Comparison of ENCODE assay signal across 23 cellular contexts in genomic region chr20:51196991-51197651, GRCh38.
DNase-seq lines count a peak whose midpoint lies in the region; ATAC-seq and TF ChIP-seq lines count a peak whose summit lies in the region.
"Had no signal": no experiment of that assay in that cellular context is flagged by ENCODE, and none has a peak within 500 bp of the region (broad histone marks: within the 10 kb centered on the region; RNA-seq: fewer than 3 reads in every experiment).

No MANE protein-coding gene starts in this region.

- POLR2A ChIA-PET in IMR-90 (lab: Charles Lee; ENCODE audit: unreplicated experiment) (no interaction called here), RWPE1 (lab: Yijun Ruan, JAX; ENCODE audit: low non-redundant PET) (no interaction called here)

- H2AFZ ChIP-seq in IMR-90 (replicated peaks; ENCODE audit: low read length, poor library complexity): peak overlapping the region; percentile 34
- H2AFZ ChIP-seq: PC-9 had no signal

- H3K9me1 ChIP-seq in IMR-90 (ENCODE audit: insufficient read depth, low read length): peaks cover 22% of the 10 kb centered on the region

- peak; percentile 73 for ATAC-seq in IMR-90 (ENCODE audit: low read depth)

- no TSS peak for BruUV-seq in IMR-90 (replicated peaks; lab: Mats Ljungman, UMichigan)

- intact Hi-C loops in IMR-90 (cut with micrococcal nuclease): no loop called here

- peak overlapping the region; percentile 79 for H3K4ac ChIP-seq in IMR-90 (ENCODE audit: low read depth, low read length)

- peaks cover 3% of the 10 kb centered on the region; the same call in 1 of the 2 replicates for H3K9me3 ChIP-seq in IMR-90 (ENCODE audit: control insufficient read depth, insufficient read depth, low read length)
- no peaks in the 10 kb centered on the region for H3K9me3 ChIP-seq in SJCRH30 (replicated peaks)

- H3K4me2 ChIP-seq in IMR-90 (ENCODE audit: low read depth, low read length): no peak overlapping the region; the same call in 1 of the 2 replicates
- H3K4me2 ChIP-seq: PC-9 had no signal

- TF ChIP-seq CTCF in IMR-90 (conservative IDR thresholded peaks at IDR 0.05; ENCODE audit: low read depth, low read length) (no peak), astrocyte of the spinal cord (IDR thresholded peaks at IDR 0.05; ENCODE audit: low read depth, low read length) (no peak), RWPE1 (conservative IDR thresholded peaks at IDR 0.05; ENCODE audit: low read depth) (no peak)

- WGBS in IMR-90 (ENCODE audit: extremely low coverage in 2 of 2, insufficient read length in 1 of 2), 2 experiments: 73% methylated on average over 6 of the region's 11 CpGs; no CpG with 5 or more reads in 1 of the 2 experiments

- H3K18ac ChIP-seq in IMR-90 (ENCODE audit: low read depth, low read length): peak overlapping the region; percentile 13; the same call in 1 of the 2 replicates

- no peak for TF ChIP-seq RAD21 in IMR-90 (IDR thresholded peaks at IDR 0.05; ENCODE audit: low read length)

- peak overlapping the region; percentile 87 for H2BK120ac ChIP-seq in IMR-90 (ENCODE audit: low read depth, low read length)

- H3K4me3 ChIP-seq in IMR-90 (ENCODE audit: insufficient read depth, low read depth, low read length) (no peak overlapping the region), astrocyte of the spinal cord (ENCODE audit: low read depth, low read length) (no peak overlapping the region), SJCRH30 (no peak overlapping the region)
- H3K4me3 ChIP-seq: PC-9 had no signal

- H4K5ac ChIP-seq in IMR-90 (ENCODE audit: low read depth, low read length): no peak overlapping the region

- TF ChIP-seq POLR2A in IMR-90 (IDR thresholded peaks at IDR 0.05; ENCODE audit: low read depth, low read length): no peak

- H2BK15ac ChIP-seq in IMR-90 (ENCODE audit: low read depth, low read length): peak overlapping the region; percentile 57; the same call in 1 of the 3 replicates

- H3K27me3 ChIP-seq in IMR-90 (ENCODE audit: control insufficient read depth, insufficient read depth, low read length) (no peaks in the 10 kb centered on the region; the same call in 1 of the 2 replicates), SJCRH30 (peaks cover 30% of the 10 kb centered on the region)

- no peaks in the 10 kb centered on the region for H4K20me1 ChIP-seq in IMR-90 (ENCODE audit: insufficient read depth, low read length)

- peak overlapping the region; percentile 59 for H2BK5ac ChIP-seq in IMR-90 (ENCODE audit: low read depth, low read length, poor library complexity, severe bottlenecking)

- H3K36me3 ChIP-seq in IMR-90 (ENCODE audit: control insufficient read depth, insufficient read depth, low read length): no peaks in the 10 kb centered on the region
- no peaks in the 10 kb centered on the region for H3K36me3 ChIP-seq in SJCRH30

- H3K23ac ChIP-seq in IMR-90 (ENCODE audit: low read depth, low read length): peak overlapping the region; percentile 72; the same call in 1 of the 2 replicates

- peak overlapping the region; percentile 64 for H3K14ac ChIP-seq in IMR-90 (replicated peaks; ENCODE audit: low read depth, low read length)

- no peak overlapping the region; the same call in 1 of the 2 replicates for H3K56ac ChIP-seq in IMR-90 (ENCODE audit: extremely low read depth, insufficient read depth, low read length)

- dilution Hi-C loops in IMR-90 (cut with HindIII; ENCODE audit: low sequenced_read_pairs, unreplicated experiment): no loop called here

- H2BK20ac ChIP-seq in IMR-90 (ENCODE audit: low read depth, low read length): peak overlapping the region; percentile 86

- H2AK9ac ChIP-seq in IMR-90 (replicated peaks; ENCODE audit: low read depth, low read length, poor library complexity): no peak overlapping the region

- no peak overlapping the region for H3K9ac ChIP-seq in IMR-90 (ENCODE audit: low read depth, low read length)

- CTCF ChIA-PET in IMR-90 (lab: Yijun Ruan, JAX): interaction anchor here (0.6 kb wide), 1 partner anchor 13 kb away, joined by 3 read pairs; no protein-coding TSS in a partner anchor
- CTCF ChIA-PET in RWPE1 (lab: Yijun Ruan, JAX): no interaction called here

- peaks cover 11% of the 10 kb centered on the region for H3K4me1 ChIP-seq in IMR-90 (ENCODE audit: control insufficient read depth, insufficient read depth, low read length)
- no peaks in the 10 kb centered on the region for H3K4me1 ChIP-seq in SJCRH30

- H3K27ac ChIP-seq in IMR-90 (ENCODE audit: insufficient read depth, low read length) (no peak overlapping the region), SJCRH30 (no peak overlapping the region), RWPE1 (no peak overlapping the region)
- H3K27ac ChIP-seq: 22Rv1, C4-2B, PC-9 had no signal

- H4K8ac ChIP-seq in IMR-90 (ENCODE audit: low read depth in 2 of 2, low read length in 2 of 2): peak overlapping the region in 1 of 2 experiments; percentile 76; a peak in 1 of 4 replicates

- DNase-seq in AG08395 (ENCODE audit: low spot score) (peak; percentile 31), IMR-90 (peak; percentile 38), astrocyte of the spinal cord (ENCODE audit: low read depth, low spot score) (peak; percentile 69), islet precursor cell (peak; percentile 27), SJCRH30 (no peak), retina (no peak), RWPE1 (ENCODE audit: low spot score) (no peak)
- DNase-seq in stimulated activated CD4-positive, alpha-beta T cell treated with anti-CD3 and anti-CD28 coated beads, Interleukin-15, amount 100 ng/mL, for 24 hours: no peak
- DNase-seq: ACHN; Calu3; CD8-positive, alpha-beta memory T cell; DMS153; GDM1; GOT3; HCEC 1CT; Karpas-422; NCI-H1694 treated with DMSO at 0.1 percent for 48 hours; NCI-H2081 treated with DMSO at 0.1 percent for 48 hours; NCI-H69; PC-9; SIG-M5 had no signal

- H3K79me1 ChIP-seq in IMR-90 (ENCODE audit: low read depth in 1 of 2, low read length in 2 of 2): no peaks in the 10 kb centered on the region

- in situ Hi-C loops in IMR-90 (cut with MboI; ENCODE audit: low sequenced_read_pairs) (no loop called here), astrocyte of the spinal cord (cut with HindIII; ENCODE audit: low sequenced_read_pairs) (no loop called here)

- H4K91ac ChIP-seq in IMR-90 (ENCODE audit: insufficient read depth, low read depth, low read length): peak overlapping the region; percentile 31; the same call in 1 of the 2 replicates

- H2AK5ac ChIP-seq in IMR-90 (ENCODE audit: low read depth, low read length): peak overlapping the region; percentile 65; the same call in 1 of the 2 replicates

TF ChIP-seq in IMR-90, 13 proteins besides CTCF, POLR2A, EP300 and RAD21:
- TF ChIP-seq, protein P1, sequence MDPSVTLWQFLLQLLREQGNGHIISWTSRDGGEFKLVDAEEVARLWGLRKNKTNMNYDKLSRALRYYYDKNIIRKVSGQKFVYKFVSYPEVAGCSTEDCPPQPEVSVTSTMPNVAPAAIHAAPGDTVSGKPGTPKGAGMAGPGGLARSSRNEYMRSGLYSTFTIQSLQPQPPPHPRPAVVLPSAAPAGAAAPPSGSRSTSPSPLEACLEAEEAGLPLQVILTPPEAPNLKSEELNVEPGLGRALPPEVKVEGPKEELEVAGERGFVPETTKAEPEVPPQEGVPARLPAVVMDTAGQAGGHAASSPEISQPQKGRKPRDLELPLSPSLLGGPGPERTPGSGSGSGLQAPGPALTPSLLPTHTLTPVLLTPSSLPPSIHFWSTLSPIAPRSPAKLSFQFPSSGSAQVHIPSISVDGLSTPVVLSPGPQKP (IDR thresholded peaks at IDR 0.05; ENCODE audit: borderline replicate concordance, low read depth, low read length): no peak
- TF ChIP-seq RCOR1 (IDR thresholded peaks at IDR 0.05; ENCODE audit: insufficient replicate concordance, low read length) (no peak), MAFK (IDR thresholded peaks at IDR 0.05; ENCODE audit: low read depth, low read length) (no peak), FOS (IDR thresholded peaks at IDR 0.05; ENCODE audit: low read depth, low read length) (no peak), MAZ (IDR thresholded peaks at IDR 0.05; ENCODE audit: borderline replicate concordance, low read depth, low read length) (no peak), CEBPB (IDR thresholded peaks at IDR 0.05; ENCODE audit: low read depth, low read length) (no peak), NFE2L2 (IDR thresholded peaks at IDR 0.05; ENCODE audit: low read depth, low read length) (no peak), CHD1 (IDR thresholded peaks at IDR 0.05; ENCODE audit: low read depth, low read length) (no peak)

Comparison
In these comparisons a context has a peak if more than half of its experiments do, and no peak if none do; other contexts are left out.
1. DNase-seq: peak in AG08395 (single experiment), IMR-90 (single experiment), astrocyte of the spinal cord (single experiment) and islet precursor cell (single experiment); none in stimulated activated CD4-positive, alpha-beta T cell treated with anti-CD3 and anti-CD28 coated beads, Interleukin-15, amount 100 ng/mL, for 24 hours (single experiment), SJCRH30 (0 of 2), retina (single experiment) and RWPE1 (single experiment).